ENCODE assay signal across 10 cellular contexts in genomic region chr22:22865311-22866072, GRCh38. TPM values are rescaled to one million over a fixed set of nuclear protein-coding genes. Genes with fewer than 3 reads are reported as not detected.
DNase-seq lines count a peak whose midpoint lies in the region; ATAC-seq lines count a peak whose summit lies in the region.
"Had no signal": no experiment of that assay in that cellular context is flagged by ENCODE, and none has a peak within 500 bp of the region (broad histone marks: within the 10 kb centered on the region; RNA-seq: fewer than 3 reads in every experiment).

No MANE protein-coding gene starts in this region.

- H3K27me3 Mint-ChIP-seq in CD4-positive, CD25-positive, alpha-beta regulatory T cell = peaks cover 29% of the 10 kb centered on the region
- peaks cover 50% of the 10 kb centered on the region for H3K27me3 Mint-ChIP-seq in activated T-helper 2 cell treated with anti-CD3 and anti-CD28 coated beads, Interferon-gamma antibody, Interleukin-2, Interleukin-4, amounts not matched to agents 10 μg/mL and 5 μg/mL and 100 μg/mL, durations not matched to agents 14 hours and 24 hours and 36 hours (ENCODE audit: low read depth)

- H3K4me3 Mint-ChIP-seq in CD4-positive, CD25-positive, alpha-beta regulatory T cell = peak overlapping the region in 2 of 4 donors; percentile 10 to 61
- no peak overlapping the region for H3K4me3 Mint-ChIP-seq in activated T-helper 2 cell treated with anti-CD3 and anti-CD28 coated beads, Interferon-gamma antibody, Interleukin-2, Interleukin-4, amounts not matched to agents 10 μg/mL and 5 μg/mL and 100 μg/mL, durations not matched to agents 14 hours and 24 hours and 36 hours (ENCODE audit: low read depth)

- no peak overlapping the region for H3K4me3 ChIP-seq in CD4-positive, CD25-positive, alpha-beta regulatory T cell (ENCODE audit: low read depth, low read length)

- peaks cover 21% of the 10 kb centered on the region for H3K4me1 ChIP-seq in CD4-positive, CD25-positive, alpha-beta regulatory T cell (ENCODE audit: control insufficient read depth, insufficient read depth, low read length, poor library complexity, severe bottlenecking)

- H3K27ac ChIP-seq in CD4-positive, CD25-positive, alpha-beta regulatory T cell (ENCODE audit: insufficient read depth, low read length, poor library complexity, severe bottlenecking) = peak overlapping the region; percentile 34
- H3K27ac ChIP-seq: RWPE1 had no signal

- DNase-seq in CD4-positive, CD25-positive, alpha-beta regulatory T cell = peak in 2 of 3 donors; percentile 12 to 29
- peak; percentile 25 for DNase-seq in activated T-helper 2 cell treated with anti-CD3 and anti-CD28 coated beads, Interferon-gamma antibody, Interleukin-2, Interleukin-4, amounts not matched to agents 10 μg/mL and 5 μg/mL and 100 μg/mL, durations not matched to agents 14 hours and 24 hours and 36 hours (ENCODE audit: low spot score)
- DNase-seq in COLO829 (ENCODE audit: low spot score) (no peak), head of caudate nucleus (no peak)
- DNase-seq in activated CD8-positive, alpha-beta memory T cell treated with anti-CD3 and anti-CD28 coated beads, Interleukin-2, amount 50 U/mL, for 4 hours = no peak

- intact Hi-C loops in activated T-helper 2 cell treated with anti-CD3 and anti-CD28 coated beads, Interferon-gamma antibody, Interleukin-2, Interleukin-4, amounts not matched to agents 10 μg/mL and 5 μg/mL and 100 μg/mL, durations not matched to agents 14 hours and 24 hours and 36 hours (cut with micrococcal nuclease) = loop anchor here (5.0 kb wide), 1 partner anchor 48 kb away; no protein-coding TSS in a partner anchor
- intact Hi-C loops in head of caudate nucleus (cut with DNase I) = no loop called here

- H3K36me3 ChIP-seq in CD4-positive, CD25-positive, alpha-beta regulatory T cell (ENCODE audit: control insufficient read depth, insufficient read depth, low read length) = no peaks in the 10 kb centered on the region

- ATAC-seq in CD4-positive, CD25-positive, alpha-beta regulatory T cell (ENCODE audit: low read depth in 2 of 2) = peak in 1 of 2 donors; percentile 39
- ATAC-seq in GM19328 (IDR thresholded peaks at IDR 0.05; ENCODE audit: unreplicated experiment) (peak; percentile 80), HG03432 (IDR thresholded peaks at IDR 0.05; ENCODE audit: unreplicated experiment) (peak; percentile 78), GM21717 (IDR thresholded peaks at IDR 0.05; ENCODE audit: unreplicated experiment) (no peak)

- H3K36me3 Mint-ChIP-seq in CD4-positive, CD25-positive, alpha-beta regulatory T cell = no peaks in the 10 kb centered on the region
- H3K36me3 Mint-ChIP-seq in activated T-helper 2 cell treated with anti-CD3 and anti-CD28 coated beads, Interferon-gamma antibody, Interleukin-2, Interleukin-4, amounts not matched to agents 10 μg/mL and 5 μg/mL and 100 μg/mL, durations not matched to agents 14 hours and 24 hours and 36 hours (ENCODE audit: low read depth) = no peaks in the 10 kb centered on the region

- H3K9me3 Mint-ChIP-seq in CD4-positive, CD25-positive, alpha-beta regulatory T cell = peaks cover 0 to 1% (median 0%) of the 10 kb centered on the region in 7 donors
- no peaks in the 10 kb centered on the region for H3K9me3 Mint-ChIP-seq in activated T-helper 2 cell treated with anti-CD3 and anti-CD28 coated beads, Interferon-gamma antibody, Interleukin-2, Interleukin-4, amounts not matched to agents 10 μg/mL and 5 μg/mL and 100 μg/mL, durations not matched to agents 14 hours and 24 hours and 36 hours

- no peaks in the 10 kb centered on the region for H3K9me3 ChIP-seq in CD4-positive, CD25-positive, alpha-beta regulatory T cell (ENCODE audit: control insufficient read depth in 2 of 2, low read length in 2 of 2)

- H3K4me1 Mint-ChIP-seq in CD4-positive, CD25-positive, alpha-beta regulatory T cell = peaks cover 12 to 42% (median 30%) of the 10 kb centered on the region in 4 donors
- peaks cover 28% of the 10 kb centered on the region for H3K4me1 Mint-ChIP-seq in activated T-helper 2 cell treated with anti-CD3 and anti-CD28 coated beads, Interferon-gamma antibody, Interleukin-2, Interleukin-4, amounts not matched to agents 10 μg/mL and 5 μg/mL and 100 μg/mL, durations not matched to agents 14 hours and 24 hours and 36 hours (ENCODE audit: low read depth)

- no peaks in the 10 kb centered on the region for H3K27me3 ChIP-seq in CD4-positive, CD25-positive, alpha-beta regulatory T cell (ENCODE audit: control insufficient read depth, insufficient read depth, low read length)

- H3K27ac Mint-ChIP-seq in CD4-positive, CD25-positive, alpha-beta regulatory T cell = peak overlapping the region in 2 of 3 donors; percentile 40 to 65
- H3K27ac Mint-ChIP-seq in activated T-helper 2 cell treated with anti-CD3 and anti-CD28 coated beads, Interferon-gamma antibody, Interleukin-2, Interleukin-4, amounts not matched to agents 10 μg/mL and 5 μg/mL and 100 μg/mL, durations not matched to agents 14 hours and 24 hours and 36 hours = no peak overlapping the region

RNA-seq across cellular contexts. Expression of gene IGLL5, which starts 22.1 kb away (rescaled TPM):
- 0.39 TPM for total RNA-seq in CD4-positive, CD25-positive, alpha-beta regulatory T cell
- polyA plus RNA-seq in CD4-positive, CD25-positive, alpha-beta regulatory T cell = 1 to 10 TPM in 1 of 4 donors, under 1 TPM in 1, not detected in 2; 0.27 to 1.4 TPM
- total RNA-seq in activated T-helper 2 cell treated with anti-CD3 and anti-CD28 coated beads, Interferon-gamma antibody, Interleukin-2, Interleukin-4, amounts not matched to agents 10 μg/mL and 5 μg/mL and 100 μg/mL, durations not matched to agents 14 hours and 24 hours and 36 hours = not detected in 2 replicates
- total RNA-seq: Daoy had no signal

Comparison
In these comparisons a context has a peak if more than half of its experiments do, and no peak if none do; other contexts are left out.
1. DNase-seq: peak in CD4-positive, CD25-positive, alpha-beta regulatory T cell (2 of 3) and activated T-helper 2 cell treated with anti-CD3 and anti-CD28 coated beads, Interferon-gamma antibody, Interleukin-2, Interleukin-4, amounts not matched to agents 10 μg/mL and 5 μg/mL and 100 μg/mL, durations not matched to agents 14 hours and 24 hours and 36 hours (single experiment); none in COLO829 (single experiment), activated CD8-positive, alpha-beta memory T cell treated with anti-CD3 and anti-CD28 coated beads, Interleukin-2, amount 50 U/mL, for 4 hours (single experiment) and head of caudate nucleus (0 of 42).